20 cellular contexts compared by ENCODE assay signal in genomic region chr2:237455764-237456163, GRCh38. TPM values are rescaled to one million over a fixed set of nuclear protein-coding genes. Genes with fewer than 3 reads are reported as not detected.
A peak's percentile ranks its signal among the peaks of the same experiment; 100 is the strongest.
DNase-seq lines count a peak whose midpoint lies in the region; ATAC-seq and TF ChIP-seq lines count a peak whose summit lies in the region.
"Had no signal": no experiment of that assay in that cellular context is flagged by ENCODE, and none has a peak within 500 bp of the region (broad histone marks: within the 10 kb centered on the region; RNA-seq: fewer than 3 reads in every experiment).

No MANE protein-coding gene starts in this region.

- BruUV-seq in HCT116 (replicated peaks; lab: Mats Ljungman, UMichigan), result no TSS peak

- peak overlapping the region; percentile 59 for H3K4me2 ChIP-seq in HCT116 (ENCODE audit: low read length)

- no peak overlapping the region for H3K9ac ChIP-seq in HCT116 (ENCODE audit: low read length)

- DNase-seq in HCT116 (ENCODE audit: low read depth, low spot score), result no peak
- DNase-seq in kidney tubule cell (ENCODE audit: low spot score), result peak; percentile 47
- DNase-seq in DMS79 (lab: John Stamatoyannopoulos, UW), result no peak
- no peak for DNase-seq in SW480 (ENCODE audit: low spot score)
- DNase-seq: activated CD4-positive, alpha-beta T cell treated with anti-CD3 and anti-CD28 coated beads, Interleukin-2, amount 10 ng/mL, durations not matched to agents 24 days and 14 days; activated gamma-delta T cell; effector CD8-positive, alpha-beta T cell; left lung; NCI-H1930; NCI-H446; NK-92 treated with Interleukin-12 subunit alpha and Interleukin-12 subunit beta, amount 100 ng/mL, for 24 hours; right lobe of liver; RPMI8226; stomach; upper lobe of left lung had no signal

- intact Hi-C loops in HCT116 (cut with micrococcal nuclease), result no loop called here

- no peaks in the 10 kb centered on the region for H3K9me3 ChIP-seq in HCT116 (ENCODE audit: control insufficient read depth in 1 of 2, insufficient read depth in 1 of 2, low read depth in 1 of 2, low read length in 2 of 2)
- H3K9me3 ChIP-seq: left lung, right lobe of liver, stomach, upper lobe of left lung had no signal

- H3K27me3 ChIP-seq in HCT116 (ENCODE audit: insufficient read depth, low read length), result no peaks in the 10 kb centered on the region
- H3K27me3 ChIP-seq: right lobe of liver, upper lobe of left lung had no signal

- peak overlapping the region; percentile 80 for H2AFZ ChIP-seq in HCT116 (ENCODE audit: low read depth, low read length, poor library complexity, severe bottlenecking)

- H3K36me3 Mint-ChIP-seq in activated T-helper 17 cell treated with anti-CD3 and anti-CD28 coated beads, Interleukin-2, amount 50 U/mL, for 72 hours (ENCODE audit: low read depth), result no peaks in the 10 kb centered on the region
- no peaks in the 10 kb centered on the region for H3K36me3 Mint-ChIP-seq in stimulated activated memory B cell treated with anti-CD40 and anti-IgM and Interleukin-4, amounts not matched to agents 10 μg/mL and 1 μg/mL and 100 μg/mL, for 72 hours

- no peaks in the 10 kb centered on the region for H3K27me3 Mint-ChIP-seq in activated T-helper 17 cell treated with anti-CD3 and anti-CD28 coated beads, Interleukin-2, amount 50 U/mL, for 72 hours
- H3K27me3 Mint-ChIP-seq in stimulated activated memory B cell treated with anti-CD40 and anti-IgM and Interleukin-4, amounts not matched to agents 10 μg/mL and 1 μg/mL and 100 μg/mL, for 72 hours, result peaks cover 58% of the 10 kb centered on the region
- H3K27me3 Mint-ChIP-seq: activated CD4-positive, alpha-beta T cell treated with anti-CD3 and anti-CD28 coated beads, Interleukin-2, amount 10 ng/mL, durations not matched to agents 24 days and 14 days; central memory CD8-positive, alpha-beta T cell had no signal

- peaks cover 3 to 30% of the 10 kb centered on the region in 2 experiments; a peak in 3 of 4 replicates for H3K4me1 ChIP-seq in HCT116 (ENCODE audit: control insufficient read depth in 1 of 2, insufficient read depth in 2 of 2, low read length in 2 of 2)
- H3K4me1 ChIP-seq: left lung, right lobe of liver had no signal

- H3K4me3 Mint-ChIP-seq in activated T-helper 17 cell treated with anti-CD3 and anti-CD28 coated beads, Interleukin-2, amount 50 U/mL, for 72 hours, result no peak overlapping the region
- no peak overlapping the region for H3K4me3 Mint-ChIP-seq in stimulated activated memory B cell treated with anti-CD40 and anti-IgM and Interleukin-4, amounts not matched to agents 10 μg/mL and 1 μg/mL and 100 μg/mL, for 72 hours
- H3K4me3 Mint-ChIP-seq: activated CD4-positive, alpha-beta T cell treated with anti-CD3 and anti-CD28 coated beads, Interleukin-2, amount 10 ng/mL, durations not matched to agents 24 days and 14 days; central memory CD8-positive, alpha-beta T cell had no signal

- H3K27ac ChIP-seq in HCT116 (ENCODE audit: low read depth, low read length), result no peak overlapping the region
- H3K27ac ChIP-seq: left lung, right lobe of liver, stomach, upper lobe of left lung had no signal

- peaks cover 24% of the 10 kb centered on the region for H3K4me1 Mint-ChIP-seq in activated T-helper 17 cell treated with anti-CD3 and anti-CD28 coated beads, Interleukin-2, amount 50 U/mL, for 72 hours
- H3K4me1 Mint-ChIP-seq in stimulated activated memory B cell treated with anti-CD40 and anti-IgM and Interleukin-4, amounts not matched to agents 10 μg/mL and 1 μg/mL and 100 μg/mL, for 72 hours, result no peaks in the 10 kb centered on the region
- H3K4me1 Mint-ChIP-seq: central memory CD8-positive, alpha-beta T cell had no signal

- TF ChIP-seq POLR2A in HCT116 (IDR thresholded peaks at IDR 0.05; ENCODE audit: borderline replicate concordance, extremely low read depth, insufficient read depth, insufficient read length), result no peak

- H3K4me3 ChIP-seq in HCT116 (replicated peaks in 1 of 2; ENCODE audit: low read depth in 1 of 2, low read length in 2 of 2), result peak overlapping the region in 1 of 2 experiments; percentile 7; a peak in 1 of 4 replicates
- H3K4me3 ChIP-seq: left lung, right lobe of liver, stomach, upper lobe of left lung had no signal

- H3K9me3 Mint-ChIP-seq in activated T-helper 17 cell treated with anti-CD3 and anti-CD28 coated beads, Interleukin-2, amount 50 U/mL, for 72 hours, result peaks cover 12% of the 10 kb centered on the region
- H3K9me3 Mint-ChIP-seq in stimulated activated memory B cell treated with anti-CD40 and anti-IgM and Interleukin-4, amounts not matched to agents 10 μg/mL and 1 μg/mL and 100 μg/mL, for 72 hours, result peaks cover 5% of the 10 kb centered on the region
- H3K9me3 Mint-ChIP-seq: central memory CD8-positive, alpha-beta T cell had no signal

- no peaks in the 10 kb centered on the region for H3K79me2 ChIP-seq in HCT116 (ENCODE audit: insufficient read depth, low read length)

- H3K36me3 ChIP-seq in HCT116 (ENCODE audit: control insufficient read depth in 1 of 2, insufficient read depth in 2 of 2, low read length in 2 of 2), result no peaks in the 10 kb centered on the region
- H3K36me3 ChIP-seq: left lung, right lobe of liver, stomach, upper lobe of left lung had no signal

- H3K9me2 ChIP-seq in HCT116 (ENCODE audit: insufficient read depth), result no peaks in the 10 kb centered on the region

- CTCF ChIA-PET in HCT116 (lab: Charles Lee), result interaction anchor here (1.3 kb wide), 1 partner anchor 16 kb away, joined by 3 read pairs; no protein-coding TSS in a partner anchor

- POLR2A ChIA-PET in HCT116 (lab: Charles Lee), result no interaction called here

- RAD21 ChIA-PET in HCT116 (lab: Charles Lee; ENCODE audit: low non-redundant PET in 1 of 2, low total read pairs in 2 of 2, uncharacterized antibody in 2 of 2, unreplicated experiment in 2 of 2), result no interaction called here

- no peaks in the 10 kb centered on the region for H4K20me1 ChIP-seq in HCT116 (ENCODE audit: insufficient read depth)

- TF ChIP-seq RAD21 in HCT116 (IDR thresholded peaks at IDR 0.05; ENCODE audit: low read depth), result no peak

- TF ChIP-seq CTCF in HCT116 (IDR thresholded peaks at IDR 0.05 in 2 of 3, conservative IDR thresholded peaks at IDR 0.05 in 1 of 3; ENCODE audit: borderline replicate concordance in 1 of 3, insufficient read depth in 1 of 3, low read depth in 2 of 3, low read length in 2 of 3), result no peak

- no peak overlapping the region for H3K27ac Mint-ChIP-seq in activated T-helper 17 cell treated with anti-CD3 and anti-CD28 coated beads, Interleukin-2, amount 50 U/mL, for 72 hours
- H3K27ac Mint-ChIP-seq in stimulated activated memory B cell treated with anti-CD40 and anti-IgM and Interleukin-4, amounts not matched to agents 10 μg/mL and 1 μg/mL and 100 μg/mL, for 72 hours, result no peak overlapping the region
- H3K27ac Mint-ChIP-seq: activated CD4-positive, alpha-beta T cell treated with anti-CD3 and anti-CD28 coated beads, Interleukin-2, amount 10 ng/mL, durations not matched to agents 24 days and 14 days had no signal

- ATAC-seq in HCT116, result peak; percentile 16
- ATAC-seq in activated T-helper 17 cell treated with anti-CD3 and anti-CD28 coated beads, Interleukin-2, amount 50 U/mL, for 72 hours (replicated peaks), result peak; percentile 23
- ATAC-seq in stimulated activated memory B cell treated with anti-CD40 and anti-IgM and Interleukin-4, amounts not matched to agents 10 μg/mL and 1 μg/mL and 100 μg/mL, for 72 hours, result peak; percentile 46
- no peak for ATAC-seq in GM18861 (IDR thresholded peaks at IDR 0.05; ENCODE audit: unreplicated experiment)
- no peak for ATAC-seq in HG02798 (IDR thresholded peaks at IDR 0.05; ENCODE audit: poor library complexity, unreplicated experiment)

TF ChIP-seq in HCT116, 20 proteins besides CTCF, POLR2A, EP300 and RAD21:
- no peak for TF ChIP-seq EGR1 (IDR thresholded peaks at IDR 0.05; ENCODE audit: low read depth)
- TF ChIP-seq SRF (IDR thresholded peaks at IDR 0.05; ENCODE audit: low read depth), result no peak
- TF ChIP-seq CEBPB (IDR thresholded peaks at IDR 0.05; ENCODE audit: low read depth), result no peak
- no peak for TF ChIP-seq EZH2 (IDR thresholded peaks at IDR 0.05)
- TF ChIP-seq ATF3 (IDR thresholded peaks at IDR 0.05), result no peak
- no peak for TF ChIP-seq FOSL1 (IDR thresholded peaks at IDR 0.05; ENCODE audit: low read depth)
- no peak for TF ChIP-seq YY1 (IDR thresholded peaks at IDR 0.05; ENCODE audit: extremely low read depth, insufficient replicate concordance, low read depth, low read length)
- no peak for TF ChIP-seq ZFX (IDR thresholded peaks at IDR 0.05)

RNA-seq across cellular contexts. Expression of gene MLPH, which starts 31.3 kb away (rescaled TPM):
- total RNA-seq in HCT116 (2021; ENCODE audit: unreplicated experiment), result 81.4 TPM
- 104 and 111 TPM in 2 replicates for polyA plus RNA-seq in HCT116 (2012)
- total RNA-seq in activated T-helper 17 cell treated with anti-CD3 and anti-CD28 coated beads, Interleukin-2, amount 50 U/mL, for 72 hours, result not detected
- total RNA-seq: activated CD4-positive, alpha-beta T cell treated with anti-CD3 and anti-CD28 coated beads, Interleukin-2, amount 10 ng/mL, durations not matched to agents 24 days and 14 days had no signal

RNA-seq across cellular contexts. Expression of gene COL6A3, which starts 41.8 kb away (rescaled TPM):
- 1.2 TPM for total RNA-seq in HCT116 (2021; ENCODE audit: unreplicated experiment)
- 0.30 and 0.32 TPM in 2 replicates for polyA plus RNA-seq in HCT116 (2012)
- 10 to 100 TPM; 10.6 to 30.7 TPM for total RNA-seq in activated T-helper 17 cell treated with anti-CD3 and anti-CD28 coated beads, Interleukin-2, amount 50 U/mL, for 72 hours

Comparison
In these comparisons a context has a peak if more than half of its experiments do, and no peak if none do; other contexts are left out.
1. ATAC-seq: peak in HCT116 (single experiment), activated T-helper 17 cell treated with anti-CD3 and anti-CD28 coated beads, Interleukin-2, amount 50 U/mL, for 72 hours (single experiment) and stimulated activated memory B cell treated with anti-CD40 and anti-IgM and Interleukin-4, amounts not matched to agents 10 μg/mL and 1 μg/mL and 100 μg/mL, for 72 hours (single experiment); none in GM18861 (single experiment) and HG02798 (single experiment).
2. RNA of gene MLPH, which starts 31.3 kb away (total RNA-seq): 81.4 TPM in HCT116 (single experiment); not detected in activated T-helper 17 cell treated with anti-CD3 and anti-CD28 coated beads, Interleukin-2, amount 50 U/mL, for 72 hours; every median in the first group is over 10 times any median in the second.